8 cellular contexts compared by ENCODE assay signal in genomic region chr11:78188012-78188808, GRCh38. TPM values are rescaled to one million over a fixed set of nuclear protein-coding genes. Genes with fewer than 3 reads are reported as not detected.
DNase-seq lines count a peak whose midpoint lies in the region; ATAC-seq and TF ChIP-seq lines count a peak whose summit lies in the region.

KCTD21 (minus strand) TSS chr11:78188626; CDS start chr11:78174554, 14,072 bp downstream.

- H3K4me3 ChIP-seq in epithelial cell of esophagus (ENCODE audit: low read length) (peak within 1 kb of the TSS; percentile 84), mononuclear cell (ENCODE audit: low read length) (peak within 1 kb of the TSS; percentile 87)

- peak within 1 kb of the TSS; percentile 81 to 89 (median 84) for H3K27ac Mint-ChIP-seq in IgD-negative memory B cell

- peaks cover 40% of the 10 kb centered on the region for H3K4me1 ChIP-seq in mononuclear cell (ENCODE audit: insufficient read depth, low read length)

- peaks cover 5% of the 10 kb centered on the region for H3K36me3 Mint-ChIP-seq in IgD-negative memory B cell

- peak; percentile 91 for DNase-seq in DMS153 (lab: John Stamatoyannopoulos, UW)
- DNase-seq in OCI-M1 (lab: John Stamatoyannopoulos, UW): peak; percentile 100
- peak; percentile 83 for DNase-seq in activated T-cell treated with anti-CD3 and anti-CD28 coated beads for 4 hours
- peak; percentile 98 for DNase-seq in epithelial cell of esophagus (ENCODE audit: low read depth)
- DNase-seq in stimulated activated CD8-positive, alpha-beta memory T cell treated with anti-CD3 and anti-CD28 coated beads, Interleukin-2, amount 100 ng/mL, for 48 hours (ENCODE audit: low read depth in 2 of 2): peak; percentile 86 to 91

- peak within 1 kb of the TSS; percentile 96 to 99 (median 98) for H3K4me3 Mint-ChIP-seq in IgD-negative memory B cell

- H3K27me3 Mint-ChIP-seq in IgD-negative memory B cell: no peaks in the 10 kb centered on the region

- H3K9me3 ChIP-seq in mononuclear cell (ENCODE audit: low read depth, low read length): no peaks in the 10 kb centered on the region

- no peak for TF ChIP-seq CTCF in epithelial cell of esophagus (IDR thresholded peaks at IDR 0.05; ENCODE audit: insufficient read depth, low read depth, low read length, missing control alignments)

- peaks cover 16 to 23% (median 22%) of the 10 kb centered on the region in 3 donors for H3K4me1 Mint-ChIP-seq in IgD-negative memory B cell

- H3K27me3 ChIP-seq in mononuclear cell (ENCODE audit: insufficient read depth, low read length): no peaks in the 10 kb centered on the region

- no peaks in the 10 kb centered on the region for H3K9me3 Mint-ChIP-seq in IgD-negative memory B cell

- ATAC-seq in GM21576 (IDR thresholded peaks at IDR 0.05; ENCODE audit: unreplicated experiment): peak; percentile 95

RNA-seq across cellular contexts. Expression of gene KCTD21, which starts in this region (rescaled TPM):
- 1.9 TPM for polyA plus RNA-seq in IgD-negative memory B cell
- 2.2 TPM for total RNA-seq in mononuclear cell

Comparison
In these comparisons a context has a peak if more than half of its experiments do, and no peak if none do; other contexts are left out.
1. Peak in every context shown above with its lines: DNase-seq, ATAC-seq and H3K4me3 ChIP-seq.